26 cellular contexts compared by ENCODE assay signal in genomic region chr5:179978792-179979191, GRCh38.
"Had no signal": no experiment of that assay in that cellular context is flagged by ENCODE, and none has a peak within 500 bp of the region (broad histone marks: within the 10 kb centered on the region; RNA-seq: fewer than 3 reads in every experiment).

No MANE protein-coding gene starts in this region.

- DNase-seq: hippocampal formation; kidney glomerular epithelial cell; left cardiac atrium; left lung; mesendoderm; midbrain; mucosa of descending colon; naive thymus-derived CD4-positive, alpha-beta T cell; ovary; stimulated activated CD4-positive, alpha-beta T cell treated with anti-CD3 and anti-CD28 coated beads, Interleukin-12 subunit alpha, Interleukin-12 subunit beta, amount 100 ng/mL, for 4 hours; stimulated activated CD4-positive, alpha-beta T cell treated with anti-CD3 and anti-CD28 coated beads, Interleukin-15, amount 100 ng/mL, for 24 hours; stimulated activated CD4-positive, alpha-beta T cell treated with anti-CD3 and anti-CD28 coated beads, Interleukin-2, amount 100 ng/mL, for 24 hours; stimulated activated CD4-positive, alpha-beta T cell treated with anti-CD3 and anti-CD28 coated beads, Interleukin-4, amount 100 ng/mL, for 1 hour; stimulated activated naive B cell treated with anti-CD40 and anti-IgM and Interleukin-4, amounts not matched to agents 10 μg/mL and 1 μg/mL and 100 μg/mL, for 72 hours; stimulated activated naive CD8-positive, alpha-beta T cell treated with anti-CD3 and anti-CD28 coated beads, Interleukin-15, Interleukin-2, amounts not matched to agents 100 U/mL and 50 U/mL, for 24 hours; stomach; tibial artery; trophoblast cell; upper lobe of right lung had no signal

- H3K27ac ChIP-seq: left lung, ovary, right atrium auricular region, skin epidermis, stomach, thoracic aorta, tibial artery, upper lobe of right lung had no signal

- H3K9me3 Mint-ChIP-seq: naive thymus-derived CD4-positive, alpha-beta T cell; natural killer cell treated with Interleukin-12 subunit alpha and Interleukin-12 subunit beta and Interleukin-15 and Interleukin-18, amount 100 ng/mL, for 72 hours; stimulated activated naive B cell treated with anti-CD40 and anti-IgM and Interleukin-4, amounts not matched to agents 10 μg/mL and 1 μg/mL and 100 μg/mL, for 72 hours had no signal

- H3K27me3 Mint-ChIP-seq: naive thymus-derived CD4-positive, alpha-beta T cell; natural killer cell treated with Interleukin-12 subunit alpha and Interleukin-12 subunit beta and Interleukin-15 and Interleukin-18, amount 100 ng/mL, for 72 hours; progenitor cell of endocrine pancreas; stimulated activated naive B cell treated with anti-CD40 and anti-IgM and Interleukin-4, amounts not matched to agents 10 μg/mL and 1 μg/mL and 100 μg/mL, for 72 hours had no signal

- H3K9me3 ChIP-seq: left lung, mucosa of descending colon, ovary, right atrium auricular region, stomach, thoracic aorta, tibial artery, upper lobe of right lung had no signal

- ATAC-seq: left cardiac atrium; left lung; mucosa of descending colon; naive thymus-derived CD4-positive, alpha-beta T cell; natural killer cell treated with Interleukin-12 subunit alpha and Interleukin-12 subunit beta and Interleukin-15 and Interleukin-18, amount 100 ng/mL, for 72 hours; sciatic nerve; stimulated activated naive B cell treated with anti-CD40 and anti-IgM and Interleukin-4, amounts not matched to agents 10 μg/mL and 1 μg/mL and 100 μg/mL, for 72 hours; stimulated activated naive CD8-positive, alpha-beta T cell treated with anti-CD3 and anti-CD28 coated beads, Interleukin-15, Interleukin-2, amounts not matched to agents 100 U/mL and 50 U/mL, for 24 hours; upper lobe of right lung had no signal

- H3K36me3 ChIP-seq: ovary had no signal

- H3K4me3 ChIP-seq: left lung, lung, mucosa of descending colon, ovary, right atrium auricular region, skin epidermis, stomach, thoracic aorta, tibial artery, upper lobe of right lung had no signal

- H3K36me3 Mint-ChIP-seq: natural killer cell treated with Interleukin-12 subunit alpha and Interleukin-12 subunit beta and Interleukin-15 and Interleukin-18, amount 100 ng/mL, for 72 hours had no signal

- H3K27ac Mint-ChIP-seq: natural killer cell treated with Interleukin-12 subunit alpha and Interleukin-12 subunit beta and Interleukin-15 and Interleukin-18, amount 100 ng/mL, for 72 hours; progenitor cell of endocrine pancreas; stimulated activated naive B cell treated with anti-CD40 and anti-IgM and Interleukin-4, amounts not matched to agents 10 μg/mL and 1 μg/mL and 100 μg/mL, for 72 hours had no signal

- H3K27me3 ChIP-seq: left lung, ovary, right atrium auricular region, stomach, tibial artery, upper lobe of right lung had no signal

- H3K4me1 ChIP-seq: left lung, right atrium auricular region, stomach, tibial artery, upper lobe of right lung had no signal

- H3K4me3 Mint-ChIP-seq: naive thymus-derived CD4-positive, alpha-beta T cell; natural killer cell treated with Interleukin-12 subunit alpha and Interleukin-12 subunit beta and Interleukin-15 and Interleukin-18, amount 100 ng/mL, for 72 hours; stimulated activated naive B cell treated with anti-CD40 and anti-IgM and Interleukin-4, amounts not matched to agents 10 μg/mL and 1 μg/mL and 100 μg/mL, for 72 hours had no signal
